In the genomic region with DNA sequence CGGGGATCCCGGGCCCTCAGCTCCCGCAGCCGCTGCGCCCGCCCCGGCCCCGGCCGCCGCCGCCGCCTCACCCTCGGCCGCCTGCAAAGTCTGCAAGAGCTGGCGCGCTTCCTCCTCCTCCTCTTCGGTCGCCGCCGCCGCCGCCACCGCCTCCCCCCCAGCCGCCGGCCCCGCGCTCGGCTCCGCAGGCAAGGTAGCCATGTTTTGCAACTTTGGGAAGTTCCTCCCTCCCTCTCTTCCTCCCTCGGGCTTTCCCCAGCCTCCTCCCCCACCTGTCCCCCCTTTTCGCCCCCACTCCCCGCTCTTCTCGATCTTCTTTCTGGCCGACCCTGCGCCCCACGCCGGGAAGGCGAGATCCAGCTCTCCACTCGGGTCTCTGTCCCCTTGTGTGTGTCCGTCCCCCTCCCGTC, we compare ENCODE assay signal across 8 cellular contexts. TPM values are rescaled to one million over a fixed set of nuclear protein-coding genes. Genes with fewer than 3 reads are reported as not detected.
A peak's percentile ranks its signal among the peaks of the same experiment; 100 is the strongest.
DNase-seq lines count a peak whose midpoint lies in the region; ATAC-seq and TF ChIP-seq lines count a peak whose summit lies in the region.

No MANE protein-coding gene starts in this region.

- H3K4me3 ChIP-seq in DOHH2 (ENCODE audit: low read length): peak overlapping the region; percentile 84
- H3K4me3 ChIP-seq in sigmoid colon: peak overlapping the region; percentile 64 to 93 (median 84)

- H3K27me3 ChIP-seq in DOHH2 (ENCODE audit: control insufficient read depth, low read length) (peaks cover 8% of the 10 kb centered on the region), sigmoid colon (no peaks in the 10 kb centered on the region)

- TF ChIP-seq EP300 in sigmoid colon (IDR thresholded peaks at IDR 0.05): no peak

- H3K9me3 ChIP-seq in DOHH2 (ENCODE audit: control insufficient read depth, insufficient read depth, low read length) (no peaks in the 10 kb centered on the region), sigmoid colon (no peaks in the 10 kb centered on the region)

- intact Hi-C loops in sigmoid colon (cut with DNase I): loop anchor here (2.0 kb wide), 1 partner anchor 38 kb away; a partner anchor contains a TSS

- H3F3A ChIP-seq in DOHH2 (ENCODE audit: control insufficient read depth, insufficient read depth): peaks cover 5% of the 10 kb centered on the region; the same call in 1 of the 2 replicates

- H3K79me2 ChIP-seq in DOHH2 (ENCODE audit: control insufficient read depth, low read length): no peaks in the 10 kb centered on the region

- DNase-seq in M059J (ENCODE audit: low read depth): peak; percentile 53
- peak; percentile 18 for DNase-seq in activated gamma-delta T cell treated with anti-CD3 and anti-CD28 coated beads, Interleukin-2, amount 50 U/mL, for 16 hours (ENCODE audit: low read depth)
- DNase-seq in glomerular visceral epithelial cell (ENCODE audit: extremely low spot score): peak; percentile 63
- DNase-seq in sigmoid colon: peak; percentile 86

- 1% methylated on average over 41 of the region's 41 CpGs for WGBS in sigmoid colon, 2 donors

- peak overlapping the region; percentile 98 for H3K4me2 ChIP-seq in DOHH2 (ENCODE audit: low read length)

- H3K4me1 ChIP-seq in DOHH2 (ENCODE audit: control insufficient read depth, low read length): peaks cover 36% of the 10 kb centered on the region
- peaks cover 3 to 65% (median 51%) of the 10 kb centered on the region in 4 donors for H3K4me1 ChIP-seq in sigmoid colon

- no peak for TF ChIP-seq CTCF in DOHH2 (IDR thresholded peaks at IDR 0.05; ENCODE audit: low read depth, low read length, poor library complexity, severe bottlenecking)
- no peak for TF ChIP-seq CTCF in sigmoid colon (IDR thresholded peaks at IDR 0.05)

- peak overlapping the region; percentile 37 for H3K27ac ChIP-seq in DOHH2 (ENCODE audit: low read depth, low read length)
- peak overlapping the region; percentile 89 to 99 (median 98) for H3K27ac ChIP-seq in sigmoid colon

- H3K36me3 ChIP-seq in DOHH2 (ENCODE audit: control insufficient read depth, low read length) (no peaks in the 10 kb centered on the region), sigmoid colon (peaks cover 0 to 26% (median 19%) of the 10 kb centered on the region in 4 donors)

- no peaks in the 10 kb centered on the region for H4K20me1 ChIP-seq in DOHH2 (ENCODE audit: control insufficient read depth, insufficient read depth, low read depth, low read length)

- no peak for ATAC-seq in HG02588 (IDR thresholded peaks at IDR 0.05; ENCODE audit: unreplicated experiment)
- no peak for ATAC-seq in HG03135 (IDR thresholded peaks at IDR 0.05; ENCODE audit: unreplicated experiment)
- ATAC-seq in GM21737 (IDR thresholded peaks at IDR 0.05; ENCODE audit: unreplicated experiment): no peak

- no peak for TF ChIP-seq POLR2A in sigmoid colon (IDR thresholded peaks at IDR 0.05)

- no peaks in the 10 kb centered on the region for H3K9me2 ChIP-seq in DOHH2 (replicated peaks; ENCODE audit: control insufficient read depth, low read length)

RNA-seq across cellular contexts. Expression of a gene that starts 0.4 kb away (rescaled TPM):
- total RNA-seq in M059J (2014; rRNA removed; shearing (Covaris generic)): 8.7 and 14.8 TPM in 2 replicates
- 10 to 100 TPM; 16.8 to 20.7 (median 18.7) TPM for total RNA-seq in sigmoid colon
- polyA plus RNA-seq in sigmoid colon: 10 to 100 TPM in 1 of 3 donors, 1 to 10 TPM in 2; 4.2 to 11.6 (median 7.8) TPM

RNA-seq across cellular contexts. Expression of a gene that starts 13.6 kb away (rescaled TPM):
- 22.7 and 40.4 TPM in 2 replicates for total RNA-seq in M059J (2014; rRNA removed; shearing (Covaris generic))
- total RNA-seq in sigmoid colon: 100 to 1,000 TPM in 3 of 4 donors, 10 to 100 TPM in 1; 62.2 to 219 (median 168) TPM
- polyA plus RNA-seq in sigmoid colon: 10 to 100 TPM in 1 of 3 donors, 1 to 10 TPM in 2; 7.2 to 43.0 (median 8.8) TPM

RNA-seq across cellular contexts. Expression of a gene that starts 24.0 kb away (rescaled TPM):
- 16.0 and 38.2 TPM in 2 replicates for total RNA-seq in M059J (2014; rRNA removed; shearing (Covaris generic))
- total RNA-seq in sigmoid colon: 10 to 100 TPM; 21.1 to 59.5 (median 36.8) TPM
- polyA plus RNA-seq in sigmoid colon: 10 to 100 TPM; 13.2 to 30.4 (median 14.8) TPM

RNA-seq across cellular contexts. Expression of a gene that starts 35.4 kb away (rescaled TPM):
- 0.25 TPM in 1 of 2 replicates, not detected in the other for total RNA-seq in M059J (2014; rRNA removed; shearing (Covaris generic))
- total RNA-seq in sigmoid colon: not detected
- not detected for polyA plus RNA-seq in sigmoid colon

RNA-seq across cellular contexts. Expression of a gene that starts 38.0 kb away (rescaled TPM):
- total RNA-seq in M059J (2014; rRNA removed; shearing (Covaris generic)): 4.4 and 6.9 TPM in 2 replicates
- total RNA-seq in sigmoid colon: 1 to 10 TPM; 7.1 to 9.7 (median 8.8) TPM
- polyA plus RNA-seq in sigmoid colon: 10 to 100 TPM in 2 of 3 donors, 1 to 10 TPM in 1; 9.5 to 16.5 (median 10.8) TPM

Comparison
In these comparisons a context has a peak if more than half of its experiments do, and no peak if none do; other contexts are left out.
1. DNase-seq: peak in every context shown above with its lines; median percentile 86 in sigmoid colon; 63 in glomerular visceral epithelial cell; 53 in M059J; 18 in activated gamma-delta T cell treated with anti-CD3 and anti-CD28 coated beads, Interleukin-2, amount 50 U/mL, for 16 hours.